In genomic region chr2:38652431-38653273, GRCh38 we compare ENCODE assay signal across 10 cellular contexts. TPM values are rescaled to one million over a fixed set of nuclear protein-coding genes. Genes with fewer than 3 reads are reported as not detected.
A peak's percentile ranks its signal among the peaks of the same experiment; 100 is the strongest.
DNase-seq lines count a peak whose midpoint lies in the region; ATAC-seq and TF ChIP-seq lines count a peak whose summit lies in the region.
"Had no signal": no experiment of that assay in that cellular context is flagged by ENCODE, and none has a peak within 500 bp of the region (broad histone marks: within the 10 kb centered on the region; RNA-seq: fewer than 3 reads in every experiment).

No MANE protein-coding gene starts in this region.

- peak overlapping the region; percentile 87 to 97 (median 95) for H3K27ac Mint-ChIP-seq in CD4-positive, alpha-beta memory T cell
- H3K27ac Mint-ChIP-seq in T-cell = peak overlapping the region; percentile 83 to 92

- peaks cover 59% of the 10 kb centered on the region for H3K4me1 ChIP-seq in CD4-positive, alpha-beta memory T cell (ENCODE audit: insufficient read depth, low read length)
- peaks cover 6% of the 10 kb centered on the region for H3K4me1 ChIP-seq in hepatocyte (ENCODE audit: insufficient read depth)

- intact Hi-C loops in CD4-positive, alpha-beta memory T cell (cut with micrococcal nuclease) = loop anchor here (1.0 kb wide), 1 partner anchor 11 kb away; no protein-coding TSS in a partner anchor

- peak overlapping the region; percentile 2 to 87 (median 70) for H3K4me3 Mint-ChIP-seq in CD4-positive, alpha-beta memory T cell
- peak overlapping the region in 1 of 3 donors; percentile 14 for H3K4me3 Mint-ChIP-seq in T-cell

- no peak overlapping the region for H2AFZ ChIP-seq in hepatocyte

- H3K36me3 ChIP-seq in CD4-positive, alpha-beta memory T cell (ENCODE audit: insufficient read depth, low read length) = no peaks in the 10 kb centered on the region
- no peaks in the 10 kb centered on the region for H3K36me3 ChIP-seq in hepatocyte (replicated peaks; ENCODE audit: insufficient read depth, low read depth)

- H3K27me3 Mint-ChIP-seq in CD4-positive, alpha-beta memory T cell = no peaks in the 10 kb centered on the region
- H3K27me3 Mint-ChIP-seq in T-cell = no peaks in the 10 kb centered on the region

- H3K4me3 ChIP-seq in CD4-positive, alpha-beta memory T cell (ENCODE audit: low read length in 2 of 2) = no peak overlapping the region
- H3K4me3 ChIP-seq in hepatocyte = no peak overlapping the region

- H3K4me2 ChIP-seq in hepatocyte = peak overlapping the region; percentile 31

- H3K9me2 ChIP-seq in hepatocyte (replicated peaks; ENCODE audit: insufficient read depth) = no peaks in the 10 kb centered on the region

- CTCF ChIA-PET in CD4-positive, alpha-beta memory T cell (lab: Charles Lee; ENCODE audit: partially characterized antibody) = interaction anchor here (0.9 to 4.7 kb wide), 11 partner anchors 8 to 72 kb away, joined by 3 to 48 read pairs (median 5); partner anchors contain the start of gene GALM
- CTCF ChIA-PET in T-cell (lab: Charles Lee) = interaction anchor here (0.6 to 1.5 kb wide), 9 partner anchors 10 to 1506 kb away, joined by 3 to 6 read pairs (median 4); no protein-coding TSS in a partner anchor

- H3K79me2 ChIP-seq in hepatocyte = no peaks in the 10 kb centered on the region

- H4K20me1 ChIP-seq in hepatocyte (ENCODE audit: insufficient read depth, poor library complexity, severe bottlenecking) = no peaks in the 10 kb centered on the region

- H3K36me3 Mint-ChIP-seq in CD4-positive, alpha-beta memory T cell = peaks cover 0 to 4% of the 10 kb centered on the region in 2 donors
- no peaks in the 10 kb centered on the region for H3K36me3 Mint-ChIP-seq in T-cell

- POLR2A ChIA-PET in CD4-positive, alpha-beta memory T cell (lab: Charles Lee; ENCODE audit: partially characterized antibody) = interaction anchor here (0.8 to 8.3 kb wide), 15 partner anchors 9 to 98 kb away, joined by 3 to 164 read pairs (median 7); partner anchors contain the start of genes GALM, HNRNPLL and SRSF7
- POLR2A ChIA-PET in T-cell (lab: Charles Lee) = interaction anchor here (0.6 to 1.0 kb wide), 9 partner anchors 10 to 388 kb away, joined by 3 to 7 read pairs (median 3); no protein-coding TSS in a partner anchor

- peak; percentile 57 for ATAC-seq in GM19395 (IDR thresholded peaks at IDR 0.05; ENCODE audit: unreplicated experiment)
- no peak for ATAC-seq in T-cell (replicated peaks in 1 of 4)
- ATAC-seq in HG02885 (IDR thresholded peaks at IDR 0.05; ENCODE audit: poor library complexity, unreplicated experiment) = no peak
- no peak for ATAC-seq in omental fat pad (ENCODE audit: low FRiP score)

- DNase-seq in CD4-positive, alpha-beta memory T cell = no peak
- DNase-seq in T-cell (no peak), hepatocyte (ENCODE audit: low spot score) (no peak), germinal center (ENCODE audit: low spot score) (no peak), omental fat pad (ENCODE audit: low spot score) (no peak), HPDE6-E6E7 (ENCODE audit: extremely low spot score) (no peak)
- DNase-seq: head of caudate nucleus, NCI-H510A treated with DMSO at 0.1 percent for 48 hours had no signal

- TF ChIP-seq CTCF in hepatocyte (IDR thresholded peaks at IDR 0.05; ENCODE audit: poor library complexity) = no peak
- TF ChIP-seq CTCF in omental fat pad (IDR thresholded peaks at IDR 0.05) = no peak

- no peaks in the 10 kb centered on the region for H3K9me3 ChIP-seq in CD4-positive, alpha-beta memory T cell (ENCODE audit: control insufficient read depth in 1 of 2, low read length in 2 of 2)
- H3K9me3 ChIP-seq in hepatocyte (ENCODE audit: low read depth) = no peaks in the 10 kb centered on the region

- WGBS in hepatocyte (ENCODE audit: low lambda C conversion rate, missing lambda C conversion rate) = 69% methylated on average over 6 of the region's 6 CpGs

- H3K9me3 Mint-ChIP-seq in CD4-positive, alpha-beta memory T cell = no peaks in the 10 kb centered on the region
- H3K9me3 Mint-ChIP-seq in T-cell = peaks cover 0 to 7% (median 0%) of the 10 kb centered on the region in 3 donors

- peaks cover 39 to 73% (median 57%) of the 10 kb centered on the region in 4 donors for H3K4me1 Mint-ChIP-seq in CD4-positive, alpha-beta memory T cell
- H3K4me1 Mint-ChIP-seq in T-cell = peaks cover 33 to 65% (median 36%) of the 10 kb centered on the region in 3 donors

- H3K27ac ChIP-seq in CD4-positive, alpha-beta memory T cell (ENCODE audit: low read depth, low read length) = peak overlapping the region; percentile 51
- H3K27ac ChIP-seq in hepatocyte = peak overlapping the region; percentile 24

- no peaks in the 10 kb centered on the region for H3K27me3 ChIP-seq in CD4-positive, alpha-beta memory T cell (ENCODE audit: insufficient read depth, low read length)
- no peaks in the 10 kb centered on the region for H3K27me3 ChIP-seq in hepatocyte

RNA-seq across cellular contexts. Expression of gene GALM, which starts 13.3 kb away (rescaled TPM):
- 10 to 100 TPM; 35.5 to 35.8 TPM for total RNA-seq in CD4-positive, alpha-beta memory T cell
- 10 to 100 TPM; 51.2 to 60.4 TPM for polyA plus RNA-seq in CD4-positive, alpha-beta memory T cell
- total RNA-seq in T-cell = 10 to 100 TPM; 14.3 to 29.4 (median 17.3) TPM
- 49.2 and 59.4 TPM in 2 replicates for total RNA-seq in hepatocyte
- 48.3 and 52.6 TPM in 2 replicates for polyA plus RNA-seq in hepatocyte
- 10 to 100 TPM in 3 of 4 donors, 1 to 10 TPM in 1; 9.7 to 29.3 (median 25.7) TPM for total RNA-seq in omental fat pad

RNA-seq across cellular contexts. Expression of gene HNRNPLL, which starts 49.9 kb away (rescaled TPM):
- total RNA-seq in CD4-positive, alpha-beta memory T cell = 100 to 1,000 TPM; 103 to 105 TPM
- 10 to 100 TPM; 71.2 to 74.9 TPM for polyA plus RNA-seq in CD4-positive, alpha-beta memory T cell
- total RNA-seq in T-cell (10 to 100 TPM; 28.1 to 69.0 (median 35.2) TPM), hepatocyte (38.7 and 55.7 TPM in 2 replicates), omental fat pad (10 to 100 TPM; 32.3 to 41.6 (median 36.4) TPM)
- 37.6 and 55.5 TPM in 2 replicates for polyA plus RNA-seq in hepatocyte
